In genomic region chr13:48258002-48258401, GRCh38 we compare ENCODE assay signal across 2 cellular contexts.
TF ChIP-seq lines count a peak whose summit lies in the region.

No MANE protein-coding gene starts in this region.

TF ChIP-seq in A549, 52 proteins besides CTCF, POLR2A, EP300 and RAD21:
- TF ChIP-seq JUN (IDR thresholded peaks at IDR 0.05) (no peak), HMGXB4 (CRISPR knock-in tag; IDR thresholded peaks at IDR 0.05; ENCODE audit: borderline replicate concordance) (no peak), SREBF2 (IDR thresholded peaks at IDR 0.05) (no peak), PBX3 (IDR thresholded peaks at IDR 0.05) (no peak), RFX5 (IDR thresholded peaks at IDR 0.05) (no peak), ESRRA (IDR thresholded peaks at IDR 0.05; ENCODE audit: borderline replicate concordance, low read length) (no peak), MAFK (IDR thresholded peaks at IDR 0.05; ENCODE audit: partially characterized antibody) (no peak), MAZ (IDR thresholded peaks at IDR 0.05; ENCODE audit: borderline replicate concordance, low read depth, low read length) (no peak), HDAC2 (IDR thresholded peaks at IDR 0.05) (no peak), HOXA7 (CRISPR knock-in tag; IDR thresholded peaks at IDR 0.05) (no peak), CBX2 (IDR thresholded peaks at IDR 0.05; ENCODE audit: borderline replicate concordance, low read depth) (no peak), RNF2 (IDR thresholded peaks at IDR 0.05; ENCODE audit: borderline replicate concordance, low read depth) (no peak), USF2 (IDR thresholded peaks at IDR 0.05) (no peak), CHD4 (IDR thresholded peaks at IDR 0.05; ENCODE audit: borderline replicate concordance) (no peak), FOSB (CRISPR knock-in tag; IDR thresholded peaks at IDR 0.05) (no peak), KDM1A (IDR thresholded peaks at IDR 0.05; ENCODE audit: low read depth) (no peak), RCOR1 (IDR thresholded peaks at IDR 0.05; ENCODE audit: low read depth, low read length) (no peak), RARB (CRISPR knock-in tag; IDR thresholded peaks at IDR 0.05) (no peak), MYC (IDR thresholded peaks at IDR 0.05; ENCODE audit: borderline replicate concordance, low read length) (no peak), TFCP2L1 (CRISPR knock-in tag; IDR thresholded peaks at IDR 0.05) (no peak)

TF ChIP-seq in HepG2, 621 proteins besides CTCF, POLR2A, EP300 and RAD21 (continues in another document):
- TF ChIP-seq ARID5B (CRISPR knock-in tag; IDR thresholded peaks at IDR 0.05) (peak; percentile 78), HNRNPUL1 (IDR thresholded peaks at IDR 0.05; ENCODE audit: low read depth, low read length) (peak; percentile 58; the same call in 1 of the 2 replicates), ZNF343 (CRISPR knock-in tag; IDR thresholded peaks at IDR 0.05) (no peak), AHR (CRISPR knock-in tag; IDR thresholded peaks at IDR 0.05) (no peak), ZNF281 (CRISPR knock-in tag; IDR thresholded peaks at IDR 0.05; ENCODE audit: borderline replicate concordance) (no peak), SOX13 (IDR thresholded peaks at IDR 0.05) (no peak), SOX13 (CRISPR knock-in tag; conservative IDR thresholded peaks at IDR 0.05 in 1 of 2, IDR thresholded peaks at IDR 0.05 in 1 of 2) (peak in 1 of 2 experiments; percentile 93; a peak in 2 of 4 replicates), NCOR1 (IDR thresholded peaks at IDR 0.05; ENCODE audit: borderline replicate concordance, low read length) (peak; percentile 19; the same call in 1 of the 2 replicates), KAT8 (CRISPR knock-in tag; IDR thresholded peaks at IDR 0.05) (0 out of 2 replicates have a peak, but pooled peaks have one; percentile 27), POGZ (CRISPR knock-in tag; IDR thresholded peaks at IDR 0.05) (0 out of 2 replicates have a peak, but pooled peaks have one; percentile 12), SPEN (CRISPR knock-in tag; IDR thresholded peaks at IDR 0.05; ENCODE audit: low read depth) (no peak), TERF1 (CRISPR knock-in tag; IDR thresholded peaks at IDR 0.05) (no peak), HNF4A (CRISPR knock-in tag; IDR thresholded peaks at IDR 0.05) (no peak), ZBTB39 (CRISPR knock-in tag; IDR thresholded peaks at IDR 0.05) (no peak), SOX6 (IDR thresholded peaks at IDR 0.05) (no peak), SOX6 (CRISPR knock-in tag; IDR thresholded peaks at IDR 0.05) (peak; percentile 77), ZBTB21 (CRISPR knock-in tag; IDR thresholded peaks at IDR 0.05) (no peak), NR2F6 (IDR thresholded peaks at IDR 0.05) (no peak), NR2F6 (CRISPR knock-in tag; IDR thresholded peaks at IDR 0.05) (0 out of 2 replicates have a peak, but pooled peaks have one; percentile 7), NCOA2 (CRISPR knock-in tag; IDR thresholded peaks at IDR 0.05) (peak; percentile 74), SALL1 (CRISPR knock-in tag; IDR thresholded peaks at IDR 0.05) (no peak), ZNF850 (CRISPR knock-in tag; conservative IDR thresholded peaks at IDR 0.05) (no peak), HNF1A (IDR thresholded peaks at IDR 0.05; ENCODE audit: low read depth) (peak; percentile 89), HNF1A (CRISPR knock-in tag; IDR thresholded peaks at IDR 0.05; ENCODE audit: borderline replicate concordance) (peak; percentile 93; the same call in 1 of the 2 replicates), ZFAT (CRISPR knock-in tag; conservative IDR thresholded peaks at IDR 0.05) (no peak), ZFY (CRISPR knock-in tag; IDR thresholded peaks at IDR 0.05) (no peak), ZNF44 (CRISPR knock-in tag; IDR thresholded peaks at IDR 0.05) (no peak), YEATS2 (CRISPR knock-in tag; IDR thresholded peaks at IDR 0.05; ENCODE audit: borderline replicate concordance) (no peak), AHDC1 (CRISPR knock-in tag; IDR thresholded peaks at IDR 0.05; ENCODE audit: borderline replicate concordance) (no peak), GMEB2 (CRISPR knock-in tag; IDR thresholded peaks at IDR 0.05; ENCODE audit: low read depth) (no peak)
